8 cellular contexts compared by ENCODE assay signal in genomic region chr17:68234726-68235335, GRCh38. TPM values are rescaled to one million over a fixed set of nuclear protein-coding genes. Genes with fewer than 3 reads are reported as not detected.
DNase-seq lines count a peak whose midpoint lies in the region; ATAC-seq, FAIRE-seq and TF ChIP-seq lines count a peak whose summit lies in the region.
"Not testable (repeated sequence)": the region's sequence is repeated elsewhere in the genome, so short reads cannot be mapped to it uniquely, and the experiment has no call there.

No MANE protein-coding gene starts in this region.

- H3K27me3 Mint-ChIP-seq in astrocyte (ENCODE audit: low read depth, unreplicated experiment) = not testable (repeated sequence)

- DNase-seq in EH (ENCODE audit: low read depth) (peak; percentile 77), HCEC 1CT (peak; percentile 93), MM.1S (peak; percentile 94), T-helper 22 cell (ENCODE audit: low read depth) (peak; percentile 64), astrocyte (ENCODE audit: low read depth) (peak; percentile 92), fibroblast of pulmonary artery (ENCODE audit: low read depth) (peak; percentile 60), middle frontal gyrus (ENCODE audit: extremely low spot score, low spot score) (peak; percentile 22)
- peak; percentile 52 for DNase-seq in stimulated activated naive CD8-positive, alpha-beta T cell treated with anti-CD3 and anti-CD28 coated beads, Interleukin-15, Interleukin-2, amounts not matched to agents 100 U/mL and 50 U/mL, for 24 hours

- not testable (repeated sequence) for H3K9me2 ChIP-seq in MM.1S (replicated peaks; ENCODE audit: insufficient read depth, low read length)

- not testable (repeated sequence) for H3K4me3 Mint-ChIP-seq in astrocyte (ENCODE audit: unreplicated experiment)

- not testable (repeated sequence) for H3K36me3 ChIP-seq in MM.1S (replicated peaks; ENCODE audit: insufficient read depth, low read length); astrocyte (ENCODE audit: insufficient read depth, low read length)

- H3K4me1 Mint-ChIP-seq in astrocyte (ENCODE audit: low read depth, unreplicated experiment) = not testable (repeated sequence)

- not testable (repeated sequence) for FAIRE-seq in astrocyte (lab: Jason Lieb, UNC)

- peak; percentile 63 for ATAC-seq in stimulated activated naive CD8-positive, alpha-beta T cell treated with anti-CD3 and anti-CD28 coated beads, Interleukin-15, Interleukin-2, amounts not matched to agents 100 U/mL and 50 U/mL, for 24 hours

- H3K27ac ChIP-seq in MM.1S (ENCODE audit: low read length) = peak overlapping the region; percentile 99
- H3K27ac ChIP-seq in astrocyte (ENCODE audit: low read depth, low read length) = not testable (repeated sequence)

- H3K4me2 ChIP-seq in MM.1S (ENCODE audit: low read depth, low read length) = peak overlapping the region; percentile 71; the same call in 1 of the 2 replicates
- peak overlapping the region; percentile 40 for H3K4me2 ChIP-seq in astrocyte (ENCODE audit: low read length)

- peak overlapping the region; percentile 12 for H3K27ac Mint-ChIP-seq in astrocyte (ENCODE audit: unreplicated experiment)

- not testable (repeated sequence) for H3K27me3 ChIP-seq in MM.1S (replicated peaks; ENCODE audit: insufficient read depth, low read length); astrocyte (ENCODE audit: insufficient read depth, low read length)

- not testable (repeated sequence) for TF ChIP-seq CTCF in MM.1S (IDR thresholded peaks at IDR 0.05; ENCODE audit: low read length); astrocyte (IDR thresholded peaks at IDR 0.05; ENCODE audit: insufficient read depth, low read depth, low read length); fibroblast of pulmonary artery (IDR thresholded peaks at IDR 0.05; ENCODE audit: low read length, missing control alignments)

- not testable (repeated sequence) for H3K9me3 ChIP-seq in MM.1S (replicated peaks; ENCODE audit: insufficient read depth, low read length); astrocyte (ENCODE audit: insufficient read depth, low read depth, low read length)

- not testable (repeated sequence) for H3K4me3 ChIP-seq in MM.1S (ENCODE audit: low read length); astrocyte (ENCODE audit: insufficient read depth, low read depth, low read length); fibroblast of pulmonary artery (replicated peaks; ENCODE audit: low read depth, low read length)

- H3K9me3 Mint-ChIP-seq in astrocyte (ENCODE audit: unreplicated experiment) = not testable (repeated sequence)

- peaks cover 45% of the 10 kb centered on the region for H3F3A ChIP-seq in MM.1S (ENCODE audit: insufficient read depth, low read length)

- peaks cover 35% of the 10 kb centered on the region for H3K4me1 ChIP-seq in MM.1S (ENCODE audit: low read length)
- H3K4me1 ChIP-seq in astrocyte (ENCODE audit: insufficient read depth, low read length) = not testable (repeated sequence)

- H3K9ac ChIP-seq in MM.1S (ENCODE audit: low read length) = peak overlapping the region; percentile 77
- H3K9ac ChIP-seq in astrocyte (ENCODE audit: low read length) = not testable (repeated sequence)

- H4K20me1 ChIP-seq in MM.1S (ENCODE audit: insufficient read depth, low read length); astrocyte (ENCODE audit: insufficient read depth, low read length): not testable (repeated sequence)

- H3K79me2 ChIP-seq in MM.1S (ENCODE audit: low read length); astrocyte (ENCODE audit: insufficient read depth, low read length): not testable (repeated sequence)

- not testable (repeated sequence) for H3K36me3 Mint-ChIP-seq in astrocyte (ENCODE audit: low read depth, unreplicated experiment)

- not testable (repeated sequence) for H2AFZ ChIP-seq in MM.1S (ENCODE audit: low read length); astrocyte (ENCODE audit: low read depth, low read length)

RNA-seq across cellular contexts. Expression of gene AMZ2, which starts 13.0 kb away (rescaled TPM):
- total RNA-seq in astrocyte = 76.2 and 78.0 TPM in 2 replicates

RNA-seq across cellular contexts. Expression of gene SLC16A6, which starts 56.1 kb away (rescaled TPM):
- 0.34 and 0.62 TPM in 2 replicates for total RNA-seq in astrocyte

RNA-seq across cellular contexts. Expression of gene ARSG, which starts 56.5 kb away (rescaled TPM):
- total RNA-seq in astrocyte = 2.6 and 4.0 TPM in 2 replicates

Comparison
In these comparisons a context has a peak if more than half of its experiments do, and no peak if none do; other contexts are left out.
1. DNase-seq: peak in every context shown above with its lines; median percentile 94 in MM.1S; 93 in HCEC 1CT; 92 in astrocyte; 77 in EH; 64 in T-helper 22 cell; 60 in fibroblast of pulmonary artery; 52 in stimulated activated naive CD8-positive, alpha-beta T cell treated with anti-CD3 and anti-CD28 coated beads, Interleukin-15, Interleukin-2, amounts not matched to agents 100 U/mL and 50 U/mL, for 24 hours; 22 in middle frontal gyrus.